Comparison of ENCODE assay signal across 7 cellular contexts in the genomic region with DNA sequence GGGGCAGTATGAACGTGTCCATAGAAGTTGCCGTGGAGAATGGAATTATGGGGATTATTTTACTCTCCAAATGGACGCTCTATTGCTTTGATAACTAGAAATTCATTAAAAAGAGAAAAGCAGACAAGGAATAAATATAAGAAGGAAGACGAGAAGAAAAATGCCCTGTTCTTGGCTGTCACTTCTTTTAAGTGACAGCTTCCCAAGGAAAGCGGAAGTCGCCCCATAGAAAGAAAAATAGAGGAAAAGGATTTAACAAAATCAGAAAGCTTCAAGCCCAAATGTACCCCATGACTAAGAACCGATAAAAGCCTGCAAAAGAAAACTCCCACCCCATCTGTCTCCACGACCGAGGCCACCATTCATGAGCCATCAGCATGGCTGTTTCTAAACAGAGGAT.
"Had no signal": no experiment of that assay in that cellular context is flagged by ENCODE, and none has a peak within 500 bp of the region (broad histone marks: within the 10 kb centered on the region; RNA-seq: fewer than 3 reads in every experiment).

No MANE protein-coding gene starts in this region.

- H3K4me1 Mint-ChIP-seq: IgD-negative memory B cell had no signal

- H3K27ac ChIP-seq: HL-60 had no signal

- FAIRE-seq: HepG2, HTR-8/SVneo had no signal

- DNase-seq: IMR-90, KBM-7, KG1 had no signal

- H3K9me3 Mint-ChIP-seq: IgD-negative memory B cell had no signal

- ATAC-seq: HepG2 had no signal

- H3K4me3 Mint-ChIP-seq: IgD-negative memory B cell had no signal
